18 cellular contexts compared by ENCODE assay signal in the genomic region with DNA sequence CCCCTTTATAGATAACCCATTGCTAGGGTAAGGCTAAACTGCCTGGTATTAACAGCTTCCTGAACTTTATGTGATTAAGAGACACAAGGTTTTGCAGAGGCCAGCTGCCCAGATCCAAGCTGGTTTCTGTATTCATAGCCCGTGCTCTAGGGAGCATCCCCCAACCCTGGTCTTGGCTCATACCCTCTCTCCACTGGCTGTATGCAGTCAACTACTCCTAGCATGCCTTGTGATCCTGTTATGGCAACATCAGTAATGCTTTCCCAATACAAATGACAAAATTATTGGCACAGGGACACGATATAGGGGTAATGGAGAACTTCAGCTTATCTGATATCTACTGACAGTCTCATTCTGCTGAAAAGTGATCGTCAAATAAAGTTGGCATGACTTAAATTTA.
DNase-seq lines count a peak whose midpoint lies in the region; ATAC-seq, FAIRE-seq and TF ChIP-seq lines count a peak whose summit lies in the region.
"Had no signal": no experiment of that assay in that cellular context is flagged by ENCODE, and none has a peak within 500 bp of the region (broad histone marks: within the 10 kb centered on the region; RNA-seq: fewer than 3 reads in every experiment).

No MANE protein-coding gene starts in this region.

- no peak overlapping the region for H3K4ac ChIP-seq in mesenchymal stem cell (ENCODE audit: low read depth in 1 of 2, low read length in 2 of 2)

- no peak overlapping the region for H2BK5ac ChIP-seq in mesenchymal stem cell (ENCODE audit: low read depth, low read length, poor library complexity, severe bottlenecking)

- peak; percentile 58 for FAIRE-seq in GM12892 (lab: Jason Lieb, UNC)

- peaks cover 2% of the 10 kb centered on the region for H3K36me3 Mint-ChIP-seq in T-helper 17 cell (ENCODE audit: low read depth)
- H3K36me3 Mint-ChIP-seq in stimulated activated effector memory CD8-positive, alpha-beta T cell treated with anti-CD3 and anti-CD28 coated beads, Interleukin-12 subunit alpha, Interleukin-12 subunit beta, amount 100 ng/mL, for 72 hours = no peaks in the 10 kb centered on the region
- no peaks in the 10 kb centered on the region for H3K36me3 Mint-ChIP-seq in activated T-cell treated with anti-CD3 and anti-CD28 coated beads, Interleukin-2, amount 50 U/mL, for 4 hours (ENCODE audit: insufficient read depth)

- peak overlapping the region; percentile 3 for H3K27ac Mint-ChIP-seq in T-helper 17 cell
- peak overlapping the region; percentile 43 for H3K27ac Mint-ChIP-seq in stimulated activated effector memory CD8-positive, alpha-beta T cell treated with anti-CD3 and anti-CD28 coated beads, Interleukin-12 subunit alpha, Interleukin-12 subunit beta, amount 100 ng/mL, for 72 hours
- H3K27ac Mint-ChIP-seq: HFFc6 had no signal

- H3K79me1 ChIP-seq in mesenchymal stem cell (replicated peaks; ENCODE audit: low read length, poor library complexity, severe bottlenecking) = no peaks in the 10 kb centered on the region

- no peak overlapping the region for H2AFZ ChIP-seq in KMS-11 (ENCODE audit: low read depth)
- H2AFZ ChIP-seq in mesenchymal stem cell (ENCODE audit: low read depth, low read length) = no peak overlapping the region

- no peaks in the 10 kb centered on the region for H3K36me3 ChIP-seq in KMS-11 (ENCODE audit: insufficient read depth)
- H3K36me3 ChIP-seq in mesenchymal stem cell (ENCODE audit: control insufficient read depth in 1 of 2, insufficient read depth in 2 of 2, low read depth in 1 of 2, low read length in 2 of 2) = peaks cover 0 to 4% of the 10 kb centered on the region in 2 experiments
- H3K36me3 ChIP-seq: Peyer's patch had no signal

- H3K18ac ChIP-seq in mesenchymal stem cell (ENCODE audit: low read depth in 1 of 2, low read length in 2 of 2) = no peak overlapping the region

- no peaks in the 10 kb centered on the region for H3K27me3 Mint-ChIP-seq in T-helper 17 cell
- no peaks in the 10 kb centered on the region for H3K27me3 Mint-ChIP-seq in activated T-cell treated with anti-CD3 and anti-CD28 coated beads, Interleukin-2, amount 50 U/mL, for 4 hours (ENCODE audit: low read depth)

- H3K9me3 Mint-ChIP-seq in stimulated activated effector memory CD8-positive, alpha-beta T cell treated with anti-CD3 and anti-CD28 coated beads, Interleukin-12 subunit alpha, Interleukin-12 subunit beta, amount 100 ng/mL, for 72 hours = no peaks in the 10 kb centered on the region
- H3K9me3 Mint-ChIP-seq in activated T-cell treated with anti-CD3 and anti-CD28 coated beads, Interleukin-2, amount 50 U/mL, for 4 hours = no peaks in the 10 kb centered on the region
- H3K9me3 Mint-ChIP-seq: HFFc6 had no signal

- H3K4me1 ChIP-seq in KMS-11 (ENCODE audit: low read depth, poor library complexity, severe bottlenecking) = peaks cover 27% of the 10 kb centered on the region
- no peaks in the 10 kb centered on the region for H3K4me1 ChIP-seq in mesenchymal stem cell (ENCODE audit: control insufficient read depth, insufficient read depth, low read depth, low read length)

- peak overlapping the region; percentile 96 for H3K4me2 ChIP-seq in KMS-11
- no peak overlapping the region for H3K4me2 ChIP-seq in mesenchymal stem cell (ENCODE audit: low read length, poor library complexity, severe bottlenecking)

- DNase-seq in GM12892 (ENCODE audit: insufficient read length) = no peak
- no peak for DNase-seq in T-helper 17 cell
- no peak for DNase-seq in stimulated activated effector memory CD8-positive, alpha-beta T cell treated with anti-CD3 and anti-CD28 coated beads, Interleukin-12 subunit alpha, Interleukin-12 subunit beta, amount 100 ng/mL, for 72 hours (ENCODE audit: low spot score in 2 of 2)
- DNase-seq in mesenchymal stem cell = no peak
- DNase-seq in dedifferentiated amniotic fluid mesenchymal stem cell (ENCODE audit: extremely low spot score) = no peak
- DNase-seq in activated T-cell treated with anti-CD3 and anti-CD28 coated beads, Interleukin-2, amount 50 U/mL, for 4 hours = no peak
- DNase-seq: ACHN; AML-193; Calu3; CD4-positive, alpha-beta memory T cell; DMS53; HFFc6; NCI-H2029; NCI-H2171; NCI-H446; SHP77 had no signal

- no peak overlapping the region for H2BK120ac ChIP-seq in mesenchymal stem cell (ENCODE audit: low read depth, low read length)

- H3K27ac ChIP-seq in KMS-11 (peak overlapping the region; percentile 16; the same call in 1 of the 2 replicates), mesenchymal stem cell (ENCODE audit: low read length, poor library complexity, severe bottlenecking) (no peak overlapping the region)

- no peak for TF ChIP-seq CTCF in KMS-11 (conservative IDR thresholded peaks at IDR 0.05; ENCODE audit: low read depth, low read length)

- no peaks in the 10 kb centered on the region for H3K9me3 ChIP-seq in T-helper 17 cell (ENCODE audit: control insufficient read depth, low read length, poor library complexity, severe bottlenecking)
- no peaks in the 10 kb centered on the region for H3K9me3 ChIP-seq in mesenchymal stem cell (ENCODE audit: control insufficient read depth, low read length)
- H3K9me3 ChIP-seq: Peyer's patch had no signal

- ATAC-seq in T-helper 17 cell = no peak
- no peak for ATAC-seq in stimulated activated effector memory CD8-positive, alpha-beta T cell treated with anti-CD3 and anti-CD28 coated beads, Interleukin-12 subunit alpha, Interleukin-12 subunit beta, amount 100 ng/mL, for 72 hours
- no peak for ATAC-seq in activated T-cell treated with anti-CD3 and anti-CD28 coated beads, Interleukin-2, amount 50 U/mL, for 4 hours

- H4K8ac ChIP-seq in mesenchymal stem cell (ENCODE audit: low read length) = no peak overlapping the region

- 92% methylated on average over 3 of the region's 3 CpGs for WGBS in mesenchymal stem cell

- H3K9ac ChIP-seq in KMS-11 (no peak overlapping the region), mesenchymal stem cell (ENCODE audit: low read length) (no peak overlapping the region)

- H3K14ac ChIP-seq in mesenchymal stem cell (ENCODE audit: low read length in 2 of 2) = no peak overlapping the region

- H2AK5ac ChIP-seq in mesenchymal stem cell (ENCODE audit: low read length, severe bottlenecking) = no peak overlapping the region

- H2BK15ac ChIP-seq in mesenchymal stem cell (ENCODE audit: low read depth, poor library complexity, severe bottlenecking) = no peak overlapping the region

- H4K91ac ChIP-seq in mesenchymal stem cell (ENCODE audit: low read length) = no peak overlapping the region

- no peak overlapping the region for H3K4me3 Mint-ChIP-seq in T-helper 17 cell
- no peak overlapping the region for H3K4me3 Mint-ChIP-seq in stimulated activated effector memory CD8-positive, alpha-beta T cell treated with anti-CD3 and anti-CD28 coated beads, Interleukin-12 subunit alpha, Interleukin-12 subunit beta, amount 100 ng/mL, for 72 hours
- no peak overlapping the region for H3K4me3 Mint-ChIP-seq in activated T-cell treated with anti-CD3 and anti-CD28 coated beads, Interleukin-2, amount 50 U/mL, for 4 hours
- H3K4me3 Mint-ChIP-seq: CD4-positive, alpha-beta memory T cell; HFFc6 had no signal

- H3K4me1 Mint-ChIP-seq in T-helper 17 cell = peaks cover 12% of the 10 kb centered on the region
- peaks cover 20% of the 10 kb centered on the region for H3K4me1 Mint-ChIP-seq in stimulated activated effector memory CD8-positive, alpha-beta T cell treated with anti-CD3 and anti-CD28 coated beads, Interleukin-12 subunit alpha, Interleukin-12 subunit beta, amount 100 ng/mL, for 72 hours
- peaks cover 2% of the 10 kb centered on the region for H3K4me1 Mint-ChIP-seq in activated T-cell treated with anti-CD3 and anti-CD28 coated beads, Interleukin-2, amount 50 U/mL, for 4 hours (ENCODE audit: low read depth)

- H2BK12ac ChIP-seq in mesenchymal stem cell (ENCODE audit: low read length in 2 of 2) = peak overlapping the region in 1 of 2 experiments; percentile 50

- H3K79me2 ChIP-seq in KMS-11 (ENCODE audit: insufficient read depth, low read depth) = no peaks in the 10 kb centered on the region

- no peaks in the 10 kb centered on the region for H4K20me1 ChIP-seq in KMS-11 (ENCODE audit: insufficient read depth)

- H3K27me3 ChIP-seq in KMS-11 (ENCODE audit: insufficient read depth, low read depth) (no peaks in the 10 kb centered on the region; the same call in 1 of the 2 replicates), mesenchymal stem cell (ENCODE audit: control insufficient read depth in 1 of 2, insufficient read depth in 1 of 2, low read length in 2 of 2) (no peaks in the 10 kb centered on the region)
- H3K27me3 ChIP-seq: Peyer's patch had no signal

- H3K4me3 ChIP-seq in KMS-11 (IDR thresholded peaks at IDR 0.05; ENCODE audit: insufficient read depth, low read depth, low read length) (no peak overlapping the region), mesenchymal stem cell (ENCODE audit: insufficient read depth in 1 of 2, low read depth in 1 of 2, low read length in 2 of 2) (no peak overlapping the region)
- H3K4me3 ChIP-seq: Peyer's patch had no signal

- no peak for TF ChIP-seq POLR2A in GM12892 (IDR thresholded peaks at IDR 0.05; ENCODE audit: low read depth, low read length)

- no peak overlapping the region for H3K23ac ChIP-seq in mesenchymal stem cell (ENCODE audit: low read length in 2 of 2)
